Comparison of ENCODE assay signal across 18 cellular contexts in the genomic region with DNA sequence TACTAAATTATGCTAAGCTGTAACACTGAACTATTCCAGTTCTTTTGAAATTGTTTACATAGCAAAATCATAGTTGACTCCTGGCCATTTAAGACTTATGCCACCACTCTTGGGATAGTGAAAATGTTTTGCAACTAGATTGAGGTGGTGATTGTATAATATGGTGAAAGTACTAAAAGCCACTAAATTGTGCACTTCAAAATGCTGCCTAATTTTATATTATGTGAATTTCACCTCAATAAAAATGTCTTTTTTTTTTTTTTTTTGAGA.
"Had no signal": no experiment of that assay in that cellular context is flagged by ENCODE, and none has a peak within 500 bp of the region (broad histone marks: within the 10 kb centered on the region; RNA-seq: fewer than 3 reads in every experiment).

No MANE protein-coding gene starts in this region.

- DNase-seq: cortex of kidney; dorsolateral prefrontal cortex; effector memory CD4-positive, alpha-beta T cell; heart left ventricle; left ventricle myocardium inferior; occipital lobe; pancreas; right cardiac atrium; stimulated activated CD4-positive, alpha-beta T cell treated with anti-CD3 and anti-CD28 coated beads, Interleukin-4, amount 100 ng/mL, for 1 hour; stimulated activated CD8-positive, alpha-beta memory T cell treated with anti-CD3 and anti-CD28 coated beads, Interleukin-4, amount 100 ng/mL, for 48 hours; stimulated activated naive CD8-positive, alpha-beta T cell treated with anti-CD3 and anti-CD28 coated beads, Interleukin-15, Interleukin-2, amounts not matched to agents 100 U/mL and 50 U/mL, for 24 hours had no signal

- H3K4me1 ChIP-seq: left ventricle myocardium inferior, pancreas, testis had no signal

- H3K4me3 Mint-ChIP-seq: nephron; stimulated activated effector memory CD8-positive, alpha-beta T cell treated with anti-CD3 and anti-CD28 coated beads, Interleukin-12 subunit alpha, Interleukin-12 subunit beta, amount 100 ng/mL, for 72 hours had no signal

- H3K27ac ChIP-seq: dorsolateral prefrontal cortex, foreskin keratinocyte, heart left ventricle, left ventricle myocardium inferior, pancreas, testis, tibial nerve had no signal

- H3K27me3 Mint-ChIP-seq: naive B cell, progenitor cell of endocrine pancreas had no signal

- H3K27ac Mint-ChIP-seq: stimulated activated effector memory CD8-positive, alpha-beta T cell treated with anti-CD3 and anti-CD28 coated beads, Interleukin-12 subunit alpha, Interleukin-12 subunit beta, amount 100 ng/mL, for 72 hours had no signal

- H3K27me3 ChIP-seq: dorsolateral prefrontal cortex, foreskin keratinocyte, heart left ventricle, pancreas, testis, tibial nerve had no signal

- H3K9me3 ChIP-seq: heart left ventricle, left ventricle myocardium inferior, pancreas, testis, tibial nerve had no signal

- H3K36me3 ChIP-seq: heart left ventricle, left ventricle myocardium inferior, pancreas, tibial nerve had no signal

- H3K4me3 ChIP-seq: dorsolateral prefrontal cortex, heart left ventricle, left ventricle myocardium inferior, pancreas, testis, tibial nerve had no signal
